26 cellular contexts compared by ENCODE assay signal in the genomic region with DNA sequence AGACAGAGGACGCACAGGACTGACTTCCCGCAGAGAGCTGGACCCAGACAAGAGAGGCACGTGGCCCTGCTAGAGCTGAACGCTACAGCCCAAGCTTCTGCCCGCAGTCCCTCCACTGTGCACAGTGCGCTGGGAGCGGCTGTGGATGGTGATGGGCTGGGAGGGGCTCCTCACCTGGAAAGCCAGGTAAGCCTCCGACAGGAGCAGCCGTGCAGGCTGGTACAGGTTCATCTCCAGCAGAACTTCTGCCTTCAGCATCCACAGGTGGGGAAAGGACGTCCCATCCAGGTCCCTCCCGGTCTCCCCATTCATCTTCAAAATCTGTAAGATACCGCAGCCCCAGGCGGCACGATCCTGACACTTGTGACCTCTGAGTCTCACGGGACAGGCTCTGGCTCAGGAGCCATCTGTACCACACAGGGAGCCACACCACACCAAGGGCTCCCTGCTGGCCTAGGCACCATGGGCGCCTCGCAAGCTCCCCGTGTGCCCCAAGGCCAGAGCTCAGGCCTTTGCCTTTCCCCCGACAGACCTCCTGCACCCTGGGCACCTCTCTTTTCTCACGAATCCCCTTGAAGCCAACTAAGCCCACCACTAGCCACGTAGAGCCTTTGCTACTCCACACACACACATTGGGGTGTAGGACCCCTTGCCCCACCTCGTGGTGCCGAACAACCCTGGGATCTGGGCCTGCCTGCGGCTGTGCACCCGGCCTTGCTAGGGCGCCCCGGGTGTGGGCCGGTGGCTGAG.
DNase-seq lines count a peak whose midpoint lies in the region; ATAC-seq, FAIRE-seq and TF ChIP-seq lines count a peak whose summit lies in the region.
"Had no signal": no experiment of that assay in that cellular context is flagged by ENCODE, and none has a peak within 500 bp of the region (broad histone marks: within the 10 kb centered on the region; RNA-seq: fewer than 3 reads in every experiment).

No MANE protein-coding gene starts in this region.

- intact Hi-C loops in activated naive CD4-positive, alpha-beta T cell treated with anti-CD3 and anti-CD28 coated beads for 36 hours (cut with micrococcal nuclease), result no loop called here
- intact Hi-C loops in naive thymus-derived CD4-positive, alpha-beta T cell (cut with micrococcal nuclease), result no loop called here

- no peaks in the 10 kb centered on the region for H3K36me3 Mint-ChIP-seq in activated naive CD4-positive, alpha-beta T cell treated with anti-CD3 and anti-CD28 coated beads, Interleukin-2, amount 10 ng/mL, durations not matched to agents 7 days and 5 days
- no peaks in the 10 kb centered on the region for H3K36me3 Mint-ChIP-seq in activated naive CD4-positive, alpha-beta T cell treated with anti-CD3 and anti-CD28 coated beads for 36 hours (ENCODE audit: low read depth)
- no peaks in the 10 kb centered on the region for H3K36me3 Mint-ChIP-seq in naive thymus-derived CD4-positive, alpha-beta T cell
- H3K36me3 Mint-ChIP-seq in type B pancreatic cell, result no peaks in the 10 kb centered on the region

- peaks cover 18% of the 10 kb centered on the region for H3K4me1 Mint-ChIP-seq in activated naive CD4-positive, alpha-beta T cell treated with anti-CD3 and anti-CD28 coated beads, Interleukin-2, amount 10 ng/mL, durations not matched to agents 7 days and 5 days
- peaks cover 13% of the 10 kb centered on the region for H3K4me1 Mint-ChIP-seq in activated naive CD4-positive, alpha-beta T cell treated with anti-CD3 and anti-CD28 coated beads for 36 hours (ENCODE audit: low read depth)
- peaks cover 8 to 26% (median 13%) of the 10 kb centered on the region in 7 donors for H3K4me1 Mint-ChIP-seq in naive thymus-derived CD4-positive, alpha-beta T cell
- H3K4me1 Mint-ChIP-seq in type B pancreatic cell (ENCODE audit: unreplicated experiment), result peaks cover 20% of the 10 kb centered on the region

- peaks cover 9% of the 10 kb centered on the region for H3K27me3 Mint-ChIP-seq in activated naive CD4-positive, alpha-beta T cell treated with anti-CD3 and anti-CD28 coated beads, Interleukin-2, amount 10 ng/mL, durations not matched to agents 7 days and 5 days
- peaks cover 9% of the 10 kb centered on the region for H3K27me3 Mint-ChIP-seq in activated naive CD4-positive, alpha-beta T cell treated with anti-CD3 and anti-CD28 coated beads for 36 hours (ENCODE audit: low read depth)
- H3K27me3 Mint-ChIP-seq in naive thymus-derived CD4-positive, alpha-beta T cell, result peaks cover 0 to 12% (median 4%) of the 10 kb centered on the region in 5 donors
- no peaks in the 10 kb centered on the region for H3K27me3 Mint-ChIP-seq in type B pancreatic cell

- no peak overlapping the region for H3K4me3 ChIP-seq in bronchial epithelial cell (ENCODE audit: low read depth, low read length)
- H3K4me3 ChIP-seq in naive thymus-derived CD4-positive, alpha-beta T cell (ENCODE audit: low read length), result no peak overlapping the region
- H3K4me3 ChIP-seq: dorsolateral prefrontal cortex, prostate gland, smooth muscle cell had no signal

- FAIRE-seq in bronchial epithelial cell (lab: Jason Lieb, UNC), result peak; percentile 66
- FAIRE-seq: D721Med, GM18507 had no signal

- H3K36me3 ChIP-seq in bronchial epithelial cell (ENCODE audit: control insufficient read depth, insufficient read depth, low read length), result no peaks in the 10 kb centered on the region
- no peaks in the 10 kb centered on the region for H3K36me3 ChIP-seq in naive thymus-derived CD4-positive, alpha-beta T cell (ENCODE audit: control insufficient read depth in 2 of 3, insufficient read depth in 3 of 3, low read length in 3 of 3)
- H3K36me3 ChIP-seq: prostate gland had no signal

- H3K9me3 ChIP-seq in naive thymus-derived CD4-positive, alpha-beta T cell (ENCODE audit: control insufficient read depth in 2 of 3, low read length in 3 of 3), result no peaks in the 10 kb centered on the region
- H3K9me3 ChIP-seq: prostate gland had no signal

- H3K27ac Mint-ChIP-seq in activated naive CD4-positive, alpha-beta T cell treated with anti-CD3 and anti-CD28 coated beads, Interleukin-2, amount 10 ng/mL, durations not matched to agents 7 days and 5 days, result no peak overlapping the region
- H3K27ac Mint-ChIP-seq in activated naive CD4-positive, alpha-beta T cell treated with anti-CD3 and anti-CD28 coated beads for 36 hours, result no peak overlapping the region
- H3K27ac Mint-ChIP-seq in naive thymus-derived CD4-positive, alpha-beta T cell, result no peak overlapping the region
- no peak overlapping the region for H3K27ac Mint-ChIP-seq in type B pancreatic cell

- no peaks in the 10 kb centered on the region for H3K9me3 Mint-ChIP-seq in activated naive CD4-positive, alpha-beta T cell treated with anti-CD3 and anti-CD28 coated beads, Interleukin-2, amount 10 ng/mL, durations not matched to agents 7 days and 5 days
- H3K9me3 Mint-ChIP-seq in activated naive CD4-positive, alpha-beta T cell treated with anti-CD3 and anti-CD28 coated beads for 36 hours, result no peaks in the 10 kb centered on the region
- peaks cover 0 to 7% (median 0%) of the 10 kb centered on the region in 11 donors for H3K9me3 Mint-ChIP-seq in naive thymus-derived CD4-positive, alpha-beta T cell
- peaks cover 1% of the 10 kb centered on the region for H3K9me3 Mint-ChIP-seq in type B pancreatic cell

- POLR2A ChIA-PET in naive thymus-derived CD4-positive, alpha-beta T cell (lab: Charles Lee), result no interaction called here

- CTCF ChIA-PET in activated naive CD4-positive, alpha-beta T cell treated with anti-CD3 and anti-CD28 coated beads, Interleukin-2, amount 10 ng/mL, durations not matched to agents 7 days and 5 days (lab: Charles Lee), result no interaction called here
- CTCF ChIA-PET in activated naive CD4-positive, alpha-beta T cell treated with anti-CD3 and anti-CD28 coated beads for 36 hours (lab: Charles Lee), result no interaction called here
- CTCF ChIA-PET in naive thymus-derived CD4-positive, alpha-beta T cell (lab: Charles Lee), result no interaction called here

- H3K4me1 ChIP-seq in naive thymus-derived CD4-positive, alpha-beta T cell (ENCODE audit: control insufficient read depth in 2 of 2, insufficient read depth in 2 of 2, low read length in 2 of 2), result peaks cover 0 to 8% of the 10 kb centered on the region in 2 donors
- H3K4me1 ChIP-seq: prostate gland had no signal

- H3K27me3 ChIP-seq in bronchial epithelial cell (ENCODE audit: control insufficient read depth, insufficient read depth, low read length), result no peaks in the 10 kb centered on the region
- no peaks in the 10 kb centered on the region for H3K27me3 ChIP-seq in naive thymus-derived CD4-positive, alpha-beta T cell (ENCODE audit: control insufficient read depth in 2 of 2, insufficient read depth in 2 of 2, low read length in 2 of 2)

- TF ChIP-seq CTCF in bronchial epithelial cell (IDR thresholded peaks at IDR 0.05; ENCODE audit: insufficient read depth, low read length, severe bottlenecking) (no peak), type B pancreatic cell (conservative IDR thresholded peaks at IDR 0.05) (no peak)

- H3K27ac ChIP-seq in naive thymus-derived CD4-positive, alpha-beta T cell (ENCODE audit: low read depth, low read length), result no peak overlapping the region
- H3K27ac ChIP-seq: C4-2B, dorsolateral prefrontal cortex, prostate gland had no signal

- DNase-seq in activated naive CD4-positive, alpha-beta T cell treated with anti-CD3 and anti-CD28 coated beads, Interleukin-2, amount 10 ng/mL, durations not matched to agents 7 days and 5 days, result peak; percentile 17
- no peak for DNase-seq in activated naive CD4-positive, alpha-beta T cell treated with anti-CD3 and anti-CD28 coated beads for 36 hours
- DNase-seq in bronchial epithelial cell (ENCODE audit: low read depth) (no peak), type B pancreatic cell (ENCODE audit: extremely low spot score, unreplicated experiment) (peak; percentile 65), NCI-H1092 treated with DMSO at 0.1 percent for 48 hours (lab: John Stamatoyannopoulos, UW) (no peak), hepatic stellate cell (ENCODE audit: low spot score) (no peak)
- no peak for DNase-seq in naive thymus-derived CD4-positive, alpha-beta T cell
- DNase-seq: ACHN; amygdala; central memory CD4-positive, alpha-beta T cell; EL; mesendoderm; NCI-H1105; NCI-H2081 treated with DMSO at 0.1 percent for 48 hours; NCI-H510A treated with DMSO at 0.1 percent for 48 hours; stimulated activated CD4-positive, alpha-beta T cell treated with anti-CD3 and anti-CD28 coated beads, Interleukin-4, amount 100 ng/mL, for 1 hour; T1000 had no signal

- no peak overlapping the region for H3K4me3 Mint-ChIP-seq in activated naive CD4-positive, alpha-beta T cell treated with anti-CD3 and anti-CD28 coated beads, Interleukin-2, amount 10 ng/mL, durations not matched to agents 7 days and 5 days
- no peak overlapping the region for H3K4me3 Mint-ChIP-seq in activated naive CD4-positive, alpha-beta T cell treated with anti-CD3 and anti-CD28 coated beads for 36 hours
- no peak overlapping the region for H3K4me3 Mint-ChIP-seq in naive thymus-derived CD4-positive, alpha-beta T cell
- H3K4me3 Mint-ChIP-seq in type B pancreatic cell, result no peak overlapping the region
- H3K4me3 Mint-ChIP-seq: nephron had no signal

- peak; percentile 31 for ATAC-seq in naive thymus-derived CD4-positive, alpha-beta T cell
- no peak for ATAC-seq in HG03095 (IDR thresholded peaks at IDR 0.05; ENCODE audit: unreplicated experiment)
- ATAC-seq: SK-N-SH treated with all-trans-retinoic acid at 6 μM for 48 hours had no signal

Comparison
In these comparisons a context has a peak if more than half of its experiments do, and no peak if none do; other contexts are left out.
1. DNase-seq: peak in activated naive CD4-positive, alpha-beta T cell treated with anti-CD3 and anti-CD28 coated beads, Interleukin-2, amount 10 ng/mL, durations not matched to agents 7 days and 5 days (single experiment) and type B pancreatic cell (single experiment); none in activated naive CD4-positive, alpha-beta T cell treated with anti-CD3 and anti-CD28 coated beads for 36 hours (single experiment), bronchial epithelial cell (single experiment), naive thymus-derived CD4-positive, alpha-beta T cell (0 of 9), NCI-H1092 treated with DMSO at 0.1 percent for 48 hours (single experiment) and hepatic stellate cell (single experiment).